ENCODE assay signal across 23 cellular contexts in genomic region chr20:21701171-21701876, GRCh38. TPM values are rescaled to one million over a fixed set of nuclear protein-coding genes. Genes with fewer than 3 reads are reported as not detected.
"Had no signal": no experiment of that assay in that cellular context is flagged by ENCODE, and none has a peak within 500 bp of the region (broad histone marks: within the 10 kb centered on the region; RNA-seq: fewer than 3 reads in every experiment).

No MANE protein-coding gene starts in this region.

- H3K4me1 Mint-ChIP-seq: activated naive CD8-positive, alpha-beta T cell treated with anti-CD3 and anti-CD28 coated beads, Interleukin-2, amount 50 U/mL, for 24 hours had no signal

- H3K27ac ChIP-seq: foreskin keratinocyte, prostate gland, right lobe of liver, thoracic aorta had no signal

- H3K4me3 ChIP-seq: prostate gland, right lobe of liver, smooth muscle cell, thoracic aorta had no signal

- H3K4me1 ChIP-seq: foreskin keratinocyte, prostate gland had no signal

- H3K36me3 ChIP-seq: prostate gland, right lobe of liver, thoracic aorta had no signal

- H3K9me3 Mint-ChIP-seq: activated naive CD8-positive, alpha-beta T cell treated with anti-CD3 and anti-CD28 coated beads, Interleukin-2, amount 50 U/mL, for 24 hours had no signal

- H3K36me3 Mint-ChIP-seq: naive B cell had no signal

- H3K4me3 Mint-ChIP-seq: activated naive CD8-positive, alpha-beta T cell treated with anti-CD3 and anti-CD28 coated beads, Interleukin-2, amount 50 U/mL, for 24 hours had no signal

- H3K27ac Mint-ChIP-seq: activated naive CD8-positive, alpha-beta T cell treated with anti-CD3 and anti-CD28 coated beads, Interleukin-2, amount 50 U/mL, for 24 hours; naive B cell had no signal

- H3K9me3 ChIP-seq: prostate gland, right lobe of liver, thoracic aorta had no signal

- ATAC-seq: activated naive CD8-positive, alpha-beta T cell treated with anti-CD3 and anti-CD28 coated beads, Interleukin-2, amount 50 U/mL, for 24 hours; foreskin keratinocyte; left lobe of liver; right lobe of liver had no signal

- H3K4me2 ChIP-seq: smooth muscle cell had no signal

- DNase-seq: activated CD4-positive, alpha-beta T cell treated with anti-CD3 and anti-CD28 coated beads, Interleukin-2, amount 50 U/mL, for 1 hour; activated CD4-positive, CD25-positive, alpha-beta regulatory T cell; activated naive CD4-positive, alpha-beta T cell; activated naive CD8-positive, alpha-beta T cell treated with anti-CD3 and anti-CD28 coated beads, Interleukin-2, amount 50 U/mL, for 24 hours; activated T-cell treated with anti-CD3 and anti-CD28 coated beads for 4 hours; aorta; cerebellar nuclear complex; effector CD8-positive, alpha-beta T cell; foreskin keratinocyte; glutamatergic neuron; hypothalamus; islet precursor cell; naive B cell; occipital lobe; right lobe of liver; T-helper 2 cell had no signal

RNA-seq across cellular contexts. Expression of gene PAX1, which starts 4.1 kb away (rescaled TPM):
- total RNA-seq: activated CD8-positive, alpha-beta memory T cell treated with anti-CD3 and anti-CD28 coated beads for 36 hours; aorta; foreskin keratinocyte; left lobe of liver; lung microvascular endothelial cell; mononuclear cell; prostate gland; right lobe of liver; smooth muscle cell; thoracic aorta had no signal
